In genomic region chr13:20136781-20137703, GRCh38 we compare ENCODE assay signal across 7 cellular contexts. TPM values are rescaled to one million over a fixed set of nuclear protein-coding genes. Genes with fewer than 3 reads are reported as not detected.
DNase-seq lines count a peak whose midpoint lies in the region; ATAC-seq and TF ChIP-seq lines count a peak whose summit lies in the region.

No MANE protein-coding gene starts in this region.

- CTCF ChIA-PET in SK-N-SH (lab: Yijun Ruan, JAX), result interaction anchor here (0.6 to 2.1 kb wide), 6 partner anchors 9 to 27 kb away, joined by 3 to 8 read pairs (median 3); no protein-coding TSS in a partner anchor

- no peak overlapping the region; the same call in 1 of the 2 replicates for H2AFZ ChIP-seq in SK-N-SH (ENCODE audit: low read depth)

- peaks cover 54% of the 10 kb centered on the region for H3K27me3 ChIP-seq in SK-N-SH (ENCODE audit: insufficient read depth)
- peaks cover 24% of the 10 kb centered on the region for H3K27me3 ChIP-seq in endodermal cell (ENCODE audit: control insufficient read depth, insufficient read depth, low read length, poor library complexity, severe bottlenecking)

- no peaks in the 10 kb centered on the region for H4K20me1 ChIP-seq in SK-N-SH (ENCODE audit: insufficient read depth)

- H3K9ac ChIP-seq in SK-N-SH, result no peak overlapping the region
- H3K9ac ChIP-seq in endodermal cell (ENCODE audit: extremely low read depth, low read length, poor library complexity, severe bottlenecking), result no peak overlapping the region

- H3K4me1 Mint-ChIP-seq in endodermal cell, result no peaks in the 10 kb centered on the region

- H3K4me3 ChIP-seq in SK-N-SH (ENCODE audit: low read depth in 2 of 2, low read length in 1 of 2) (peak overlapping the region in 1 of 2 experiments; percentile 21; a peak in 1 of 4 replicates), endodermal cell (ENCODE audit: low read length) (no peak overlapping the region), retinal pigment epithelial cell (ENCODE audit: low read length) (peak overlapping the region; percentile 27)

- TF ChIP-seq CTCF in SK-N-SH (IDR thresholded peaks at IDR 0.05) (peak; percentile 55), endodermal cell (conservative IDR thresholded peaks at IDR 0.05) (peak; percentile 73), retinal pigment epithelial cell (conservative IDR thresholded peaks at IDR 0.05; ENCODE audit: low read depth, low read length) (peak; percentile 72)

- ATAC-seq in GM19324 (IDR thresholded peaks at IDR 0.05; ENCODE audit: low FRiP score, unreplicated experiment), result peak; percentile 54
- no peak for ATAC-seq in HG03135 (IDR thresholded peaks at IDR 0.05; ENCODE audit: unreplicated experiment)
- ATAC-seq in HG03457 (IDR thresholded peaks at IDR 0.05; ENCODE audit: unreplicated experiment), result no peak

- H3K9me3 ChIP-seq in SK-N-SH, result no peaks in the 10 kb centered on the region
- no peaks in the 10 kb centered on the region for H3K9me3 ChIP-seq in endodermal cell (ENCODE audit: control insufficient read depth, low read length)

- 0 out of 2 replicates have a peak, but pooled peaks have one; percentile 7 for TF ChIP-seq RAD21 in SK-N-SH (IDR thresholded peaks at IDR 0.05; ENCODE audit: low read length)

- no peaks in the 10 kb centered on the region for H3K79me2 ChIP-seq in SK-N-SH (ENCODE audit: insufficient read depth)

- POLR2A ChIA-PET in SK-N-SH (lab: Yijun Ruan, JAX), result no interaction called here

- H3K27me3 Mint-ChIP-seq in endodermal cell (ENCODE audit: insufficient read depth), result peaks cover 37% of the 10 kb centered on the region

- H3K9me2 ChIP-seq in SK-N-SH, result no peaks in the 10 kb centered on the region

- H3K4me1 ChIP-seq in SK-N-SH (ENCODE audit: control insufficient read depth in 1 of 2, insufficient read depth in 2 of 2, low read depth in 1 of 2, low read length in 1 of 2) (peaks cover 0 to 2% of the 10 kb centered on the region in 2 experiments; a peak in 1 of 4 replicates), endodermal cell (ENCODE audit: control insufficient read depth, insufficient read depth, low read length) (no peaks in the 10 kb centered on the region)

- H3F3A ChIP-seq in SK-N-SH (replicated peaks; ENCODE audit: insufficient read depth), result no peaks in the 10 kb centered on the region

- H3K27ac ChIP-seq in SK-N-SH (ENCODE audit: low read depth in 2 of 2, low read length in 1 of 2) (no peak overlapping the region), endodermal cell (ENCODE audit: low read depth, low read length) (no peak overlapping the region)

- H3K4me2 ChIP-seq in SK-N-SH, result peak overlapping the region; percentile 27

- H3K36me3 ChIP-seq in SK-N-SH (replicated peaks in 1 of 2; ENCODE audit: control insufficient read depth in 1 of 2, insufficient read depth in 2 of 2, low read length in 1 of 2) (no peaks in the 10 kb centered on the region), endodermal cell (ENCODE audit: control insufficient read depth, insufficient read depth, low read length) (no peaks in the 10 kb centered on the region)

- no peak for TF ChIP-seq EP300 in SK-N-SH (IDR thresholded peaks at IDR 0.05; ENCODE audit: borderline replicate concordance in 1 of 2, low read depth in 1 of 2, low read length in 1 of 2)

- H3K9me3 Mint-ChIP-seq in endodermal cell, result no peaks in the 10 kb centered on the region

- no peaks in the 10 kb centered on the region for H3K36me3 Mint-ChIP-seq in endodermal cell (ENCODE audit: low read depth)

- peak overlapping the region; percentile 61 for H3K4me3 Mint-ChIP-seq in endodermal cell

- DNase-seq in SK-N-SH (peak; percentile 75), endodermal cell (peak; percentile 90), retinal pigment epithelial cell (ENCODE audit: low read depth) (no peak), NCI-H2107 treated with DMSO at 0.1 percent for 48 hours (lab: John Stamatoyannopoulos, UW; ENCODE audit: unreplicated experiment) (no peak)

- no peak overlapping the region for H3K27ac Mint-ChIP-seq in endodermal cell

- WGBS in SK-N-SH (ENCODE audit: low lambda C conversion rate), result 29% methylated on average over 40 of the region's 56 CpGs
- WGBS in endodermal cell (ENCODE audit: insufficient coverage in 1 of 2, insufficient read length in 1 of 2), 2 experiments, result 43 to 52% methylated on average over 44 to 53 of the region's 56 CpGs

TF ChIP-seq in SK-N-SH, 30 proteins besides CTCF, POLR2A, EP300 and RAD21:
- no peak for TF ChIP-seq CHD2 (IDR thresholded peaks at IDR 0.05; ENCODE audit: low read length, partially characterized antibody)
- no peak for TF ChIP-seq ELF1 (IDR thresholded peaks at IDR 0.05)
- TF ChIP-seq ZBTB33 (IDR thresholded peaks at IDR 0.05; ENCODE audit: borderline replicate concordance, low read depth), result no peak
- no peak for TF ChIP-seq GABPA (IDR thresholded peaks at IDR 0.05; ENCODE audit: low read depth)
- no peak for TF ChIP-seq TEAD4 (IDR thresholded peaks at IDR 0.05; ENCODE audit: borderline replicate concordance, insufficient read depth)

RNA-seq across cellular contexts. Expression of gene GJA3, which starts 23.8 kb away (rescaled TPM):
- not detected in 2 replicates for polyA plus RNA-seq in SK-N-SH (2012; rRNA removed)
- polyA plus RNA-seq in SK-N-SH (2012; cell fraction: cytosol; rRNA removed), result not detected in 2 replicates
- polyA plus RNA-seq in SK-N-SH (2012; cell fraction: nucleus; rRNA removed), result not detected in 2 replicates
- total RNA-seq in endodermal cell, result under 1 TPM; 0.07 to 0.09 TPM
- polyA plus RNA-seq in endodermal cell (2013, experiment 1 of 2), result not detected
- 0.08 TPM for polyA plus RNA-seq in endodermal cell (2013, experiment 2 of 2)

RNA-seq across cellular contexts. Expression of gene GJB2, which starts 55.7 kb away (rescaled TPM):
- not detected in 2 replicates for polyA plus RNA-seq in SK-N-SH (2012; rRNA removed)
- polyA plus RNA-seq in SK-N-SH (2012; cell fraction: cytosol; rRNA removed), result 0.03 TPM in 2 replicates
- polyA plus RNA-seq in SK-N-SH (2012; cell fraction: nucleus; rRNA removed), result 0.04 and 0.14 TPM in 2 replicates
- total RNA-seq in endodermal cell, result under 1 TPM; 0.26 to 0.82 TPM
- 0.28 TPM for polyA plus RNA-seq in endodermal cell (2013, experiment 1 of 2)
- polyA plus RNA-seq in endodermal cell (2013, experiment 2 of 2), result 0.25 TPM

Comparison
In these comparisons a context has a peak if more than half of its experiments do, and no peak if none do; other contexts are left out.
1. DNase-seq: peak in SK-N-SH (single experiment) and endodermal cell (single experiment); none in retinal pigment epithelial cell (single experiment) and NCI-H2107 treated with DMSO at 0.1 percent for 48 hours (single experiment).
2. Peak in every context shown above with its lines, with median percentiles within 50 percentile points of each other: CTCF ChIP-seq.